ENCODE assay signal across 8 cellular contexts in genomic region chr11:67505605-67506396, GRCh38. TPM values are rescaled to one million over a fixed set of nuclear protein-coding genes. Genes with fewer than 3 reads are reported as not detected.
A peak's percentile ranks its signal among the peaks of the same experiment; 100 is the strongest.
DNase-seq lines count a peak whose midpoint lies in the region; ATAC-seq and TF ChIP-seq lines count a peak whose summit lies in the region.

No MANE protein-coding gene starts in this region.

- H3K36me3 ChIP-seq in kidney epithelial cell (ENCODE audit: control insufficient read depth, insufficient read depth, low read length): peaks cover 3% of the 10 kb centered on the region

- peak overlapping the region; percentile 1 for H3K4me3 ChIP-seq in kidney epithelial cell (ENCODE audit: low read depth, low read length)

- peak; percentile 86 for DNase-seq in CMK (ENCODE audit: low read depth)
- DNase-seq in NCI-H345 treated with DMSO at 0.1 percent for 48 hours (lab: John Stamatoyannopoulos, UW; ENCODE audit: unreplicated experiment): peak; percentile 81
- DNase-seq in activated CD4-positive, alpha-beta T cell treated with anti-CD3 and anti-CD28 coated beads for 1 hour: peak; percentile 83
- DNase-seq in cerebellar cortex (ENCODE audit: low spot score): peak; percentile 93
- DNase-seq in kidney epithelial cell (ENCODE audit: low read depth): peak; percentile 85
- peak; percentile 88 to 93 (median 89) for DNase-seq in stimulated activated CD4-positive, alpha-beta T cell treated with anti-CD3 and anti-CD28 coated beads, Interleukin-12 subunit alpha, Interleukin-12 subunit beta, amount 100 ng/mL, for 48 hours (ENCODE audit: low read depth in 2 of 3, low spot score in 1 of 3)

- ATAC-seq in HG02623 (IDR thresholded peaks at IDR 0.05; ENCODE audit: unreplicated experiment): peak; percentile 17
- ATAC-seq in HG03378 (IDR thresholded peaks at IDR 0.05; ENCODE audit: unreplicated experiment): no peak

- H3K27me3 ChIP-seq in kidney epithelial cell (ENCODE audit: control insufficient read depth, insufficient read depth, low read length): no peaks in the 10 kb centered on the region

- peak; percentile 97 for TF ChIP-seq CTCF in kidney epithelial cell (IDR thresholded peaks at IDR 0.05; ENCODE audit: insufficient read depth, low read length, poor library complexity, severe bottlenecking)

RNA-seq across cellular contexts. Expression of gene PITPNM1, which starts 0.6 kb away (rescaled TPM):
- 50.8 and 55.5 TPM in 2 replicates for total RNA-seq in kidney epithelial cell

RNA-seq across cellular contexts. Expression of gene CDK2AP2, which starts 2.2 kb away (rescaled TPM):
- total RNA-seq in kidney epithelial cell: 104 and 135 TPM in 2 replicates

RNA-seq across cellular contexts. Expression of gene CABP2, which starts 17.4 kb away (rescaled TPM):
- total RNA-seq in kidney epithelial cell: not detected in 2 replicates

RNA-seq across cellular contexts. Expression of gene AIP, which starts 23.0 kb away (rescaled TPM):
- 45.9 and 55.9 TPM in 2 replicates for total RNA-seq in kidney epithelial cell

RNA-seq across cellular contexts. Expression of gene TMEM134, which starts 36.8 kb away (rescaled TPM):
- 53.8 and 102 TPM in 2 replicates for total RNA-seq in kidney epithelial cell
